In the genomic region with DNA sequence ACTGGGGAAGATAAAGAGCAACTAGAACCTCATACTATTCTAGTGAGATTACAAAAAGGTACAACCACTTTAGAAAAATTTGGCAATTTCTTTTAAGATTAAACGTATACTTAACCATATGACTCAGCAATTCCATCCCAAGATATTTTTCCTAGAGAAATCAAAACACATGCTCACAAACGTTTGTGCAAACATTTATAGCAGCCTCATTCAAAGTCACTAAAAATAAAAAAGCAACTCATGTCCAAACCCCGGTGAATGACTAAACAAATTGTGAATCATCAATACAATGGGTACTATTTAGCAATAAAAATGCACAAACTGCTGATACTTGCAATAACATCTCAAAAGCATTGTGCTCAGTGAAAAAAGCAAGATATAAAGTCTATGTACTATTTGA, we compare ENCODE assay signal across 1 cellular context.
TF ChIP-seq lines count a peak whose summit lies in the region.

No MANE protein-coding gene starts in this region.

TF ChIP-seq in GM23338, 12 proteins besides CTCF, POLR2A, EP300 and RAD21 (continued from another document):
- TF ChIP-seq ZNF462 (CRISPR knock-in tag; IDR thresholded peaks at IDR 0.05) (no peak), ETS1 (IDR thresholded peaks at IDR 0.05) (no peak), POLR2AphosphoS5 (IDR thresholded peaks at IDR 0.05; ENCODE audit: low read depth) (no peak), ZNF331 (CRISPR knock-in tag; IDR thresholded peaks at IDR 0.05; ENCODE audit: low read depth) (no peak), JUNB (IDR thresholded peaks at IDR 0.05; ENCODE audit: unreplicated experiment) (no peak)
TF ChIP-seq in GM23338: peak in this region for 0.
